ENCODE assay signal across 15 cellular contexts in the genomic region with DNA sequence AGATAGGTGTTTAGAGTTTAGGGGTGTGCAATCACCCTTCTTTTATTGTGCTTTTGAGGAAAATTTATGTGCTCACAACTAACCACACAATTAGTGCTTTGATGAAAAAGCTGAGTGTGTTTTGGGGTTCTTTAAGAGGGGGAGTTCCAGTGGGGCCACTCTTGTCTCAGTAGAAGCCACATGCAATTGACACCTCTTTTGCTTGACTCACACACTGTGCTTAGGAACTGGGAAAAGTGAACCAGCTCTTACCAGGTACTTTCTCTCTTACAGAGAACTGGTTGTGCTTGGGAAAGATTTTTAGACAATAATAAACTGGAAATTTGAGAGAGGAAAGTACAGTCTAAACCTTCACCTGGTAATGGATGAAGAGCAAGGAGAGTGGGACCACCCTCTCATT. TPM values are rescaled to one million over a fixed set of nuclear protein-coding genes. Genes with fewer than 3 reads are reported as not detected.
DNase-seq lines count a peak whose midpoint lies in the region; ATAC-seq lines count a peak whose summit lies in the region.
"Had no signal": no experiment of that assay in that cellular context is flagged by ENCODE, and none has a peak within 500 bp of the region (broad histone marks: within the 10 kb centered on the region; RNA-seq: fewer than 3 reads in every experiment).

No MANE protein-coding gene starts in this region.

- no peak for DNase-seq in activated T-cell treated with anti-CD3 and anti-CD28 coated beads, Interleukin-2, amount 50 U/mL, for 4 hours
- no peak for DNase-seq in activated T-cell treated with anti-CD3 and anti-CD28 coated beads, Interleukin-2, amount 50 U/mL, for 48 hours
- DNase-seq in activated naive CD8-positive, alpha-beta T cell treated with anti-CD3 and anti-CD28 coated beads, Interleukin-2, amount 50 U/mL, for 24 hours, result no peak
- DNase-seq in activated naive CD8-positive, alpha-beta T cell treated with anti-CD3 and anti-CD28 coated beads for 36 hours, result no peak
- DNase-seq in stimulated activated naive CD8-positive, alpha-beta T cell treated with anti-CD3 and anti-CD28 coated beads, Interleukin-15, Interleukin-2, amounts not matched to agents 100 U/mL and 50 U/mL, for 24 hours, result no peak
- no peak for DNase-seq in glomerular visceral epithelial cell (ENCODE audit: extremely low spot score)
- DNase-seq: C1 segment of cervical spinal cord; Calu3; CD4-positive, alpha-beta memory T cell; COR-L47; DMS53; DMS79 treated with DMSO at 0.1 percent for 48 hours; GF-D8; GOT3; HFFc6 had no signal

- no peak overlapping the region for H3K27ac Mint-ChIP-seq in activated naive CD8-positive, alpha-beta T cell treated with anti-CD3 and anti-CD28 coated beads, Interleukin-2, amount 50 U/mL, for 24 hours
- no peak overlapping the region for H3K27ac Mint-ChIP-seq in activated naive CD8-positive, alpha-beta T cell treated with anti-CD3 and anti-CD28 coated beads for 36 hours
- H3K27ac Mint-ChIP-seq: CD4-positive, alpha-beta memory T cell; HFFc6 had no signal

- H3K36me3 Mint-ChIP-seq in activated T-cell treated with anti-CD3 and anti-CD28 coated beads, Interleukin-2, amount 50 U/mL, for 4 hours (ENCODE audit: insufficient read depth), result no peaks in the 10 kb centered on the region
- H3K36me3 Mint-ChIP-seq in activated naive CD8-positive, alpha-beta T cell treated with anti-CD3 and anti-CD28 coated beads, Interleukin-2, amount 50 U/mL, for 24 hours (ENCODE audit: low read depth), result no peaks in the 10 kb centered on the region
- H3K36me3 Mint-ChIP-seq in activated naive CD8-positive, alpha-beta T cell treated with anti-CD3 and anti-CD28 coated beads for 36 hours, result no peaks in the 10 kb centered on the region
- H3K36me3 Mint-ChIP-seq: CD4-positive, alpha-beta memory T cell had no signal

- H3K4me3 Mint-ChIP-seq in activated T-cell treated with anti-CD3 and anti-CD28 coated beads, Interleukin-2, amount 50 U/mL, for 4 hours, result no peak overlapping the region
- no peak overlapping the region for H3K4me3 Mint-ChIP-seq in activated naive CD8-positive, alpha-beta T cell treated with anti-CD3 and anti-CD28 coated beads, Interleukin-2, amount 50 U/mL, for 24 hours
- no peak overlapping the region for H3K4me3 Mint-ChIP-seq in activated naive CD8-positive, alpha-beta T cell treated with anti-CD3 and anti-CD28 coated beads for 36 hours
- H3K4me3 Mint-ChIP-seq: HFFc6 had no signal

- H3K4me1 Mint-ChIP-seq in activated T-cell treated with anti-CD3 and anti-CD28 coated beads, Interleukin-2, amount 50 U/mL, for 4 hours (ENCODE audit: low read depth), result peaks cover 2% of the 10 kb centered on the region
- H3K4me1 Mint-ChIP-seq in activated naive CD8-positive, alpha-beta T cell treated with anti-CD3 and anti-CD28 coated beads, Interleukin-2, amount 50 U/mL, for 24 hours, result peaks cover 14% of the 10 kb centered on the region
- peaks cover 5% of the 10 kb centered on the region for H3K4me1 Mint-ChIP-seq in activated naive CD8-positive, alpha-beta T cell treated with anti-CD3 and anti-CD28 coated beads for 36 hours
- H3K4me1 Mint-ChIP-seq: CD4-positive, alpha-beta memory T cell had no signal

- peak; percentile 48 for ATAC-seq in activated T-cell treated with anti-CD3 and anti-CD28 coated beads, Interleukin-2, amount 50 U/mL, for 4 hours
- ATAC-seq in activated naive CD8-positive, alpha-beta T cell treated with anti-CD3 and anti-CD28 coated beads, Interleukin-2, amount 50 U/mL, for 24 hours, result peak; percentile 76
- ATAC-seq in stimulated activated naive CD8-positive, alpha-beta T cell treated with anti-CD3 and anti-CD28 coated beads, Interleukin-15, Interleukin-2, amounts not matched to agents 100 U/mL and 50 U/mL, for 24 hours, result peak; percentile 55

- H3K9me3 Mint-ChIP-seq in activated T-cell treated with anti-CD3 and anti-CD28 coated beads, Interleukin-2, amount 50 U/mL, for 4 hours, result no peaks in the 10 kb centered on the region
- no peaks in the 10 kb centered on the region for H3K9me3 Mint-ChIP-seq in activated naive CD8-positive, alpha-beta T cell treated with anti-CD3 and anti-CD28 coated beads, Interleukin-2, amount 50 U/mL, for 24 hours
- H3K9me3 Mint-ChIP-seq in activated naive CD8-positive, alpha-beta T cell treated with anti-CD3 and anti-CD28 coated beads for 36 hours, result no peaks in the 10 kb centered on the region
- H3K9me3 Mint-ChIP-seq: CD4-positive, alpha-beta memory T cell; HFFc6 had no signal

- H3K27me3 Mint-ChIP-seq in activated T-cell treated with anti-CD3 and anti-CD28 coated beads, Interleukin-2, amount 50 U/mL, for 4 hours (ENCODE audit: low read depth), result peaks cover 16% of the 10 kb centered on the region
- peaks cover 16% of the 10 kb centered on the region for H3K27me3 Mint-ChIP-seq in activated naive CD8-positive, alpha-beta T cell treated with anti-CD3 and anti-CD28 coated beads, Interleukin-2, amount 50 U/mL, for 24 hours
- peaks cover 25% of the 10 kb centered on the region for H3K27me3 Mint-ChIP-seq in activated naive CD8-positive, alpha-beta T cell treated with anti-CD3 and anti-CD28 coated beads for 36 hours

RNA-seq across cellular contexts. Expression of gene YBX3, which starts 12.3 kb away (rescaled TPM):
- total RNA-seq in activated T-cell treated with anti-CD3 and anti-CD28 coated beads, Interleukin-2, amount 50 U/mL, for 4 hours, result 100 to 1,000 TPM; 135 to 253 (median 179) TPM
- 100 to 1,000 TPM; 276 to 279 TPM for total RNA-seq in activated naive CD8-positive, alpha-beta T cell treated with anti-CD3 and anti-CD28 coated beads for 36 hours
